8 cellular contexts compared by ENCODE assay signal in the genomic region with DNA sequence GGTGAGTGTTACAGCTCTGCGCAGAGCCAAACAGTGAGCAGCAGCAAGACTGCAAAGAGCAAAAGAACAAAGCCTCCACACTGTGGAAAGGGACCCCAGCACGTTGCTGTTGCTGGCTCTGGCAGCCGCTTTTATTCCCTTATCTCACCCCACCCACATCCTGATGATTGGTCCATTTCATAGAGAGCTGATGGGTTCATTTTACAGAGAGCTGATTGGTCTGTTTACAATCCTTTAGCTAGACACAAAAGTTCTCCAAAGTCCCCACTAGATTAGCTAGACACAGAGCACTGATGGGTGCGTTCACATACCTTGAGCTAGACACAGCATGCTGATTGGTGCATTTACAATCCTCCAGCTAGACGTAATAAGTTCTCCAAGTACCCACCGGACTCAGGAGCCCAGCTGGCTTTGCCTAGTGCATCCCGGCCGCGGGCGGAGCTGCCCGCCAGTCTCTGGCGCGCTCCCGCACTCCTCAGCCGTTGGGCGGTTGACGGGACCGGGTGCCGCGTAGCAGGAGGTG.
DNase-seq lines count a peak whose midpoint lies in the region; ATAC-seq and TF ChIP-seq lines count a peak whose summit lies in the region.
"Not testable (repeated sequence)": the region's sequence is repeated elsewhere in the genome, so short reads cannot be mapped to it uniquely, and the experiment has no call there.

No MANE protein-coding gene starts in this region.

- H3K27ac ChIP-seq in C4-2B (peak overlapping the region; percentile 92), mucosa of rectum (ENCODE audit: low read depth in 2 of 2, low read length in 2 of 2) (peak overlapping the region; percentile 58 to 70)

- ATAC-seq in activated naive CD8-positive, alpha-beta T cell treated with anti-CD3 and anti-CD28 coated beads, Interleukin-2, amount 10 ng/mL, durations not matched to agents 7 days and 5 days (ENCODE audit: low read depth), result peak; percentile 51

- H3K4me1 ChIP-seq in mucosa of rectum (ENCODE audit: control insufficient read depth in 2 of 2, insufficient read depth in 2 of 2, low read length in 2 of 2), result not testable (repeated sequence)

- H3K9me3 Mint-ChIP-seq in activated naive CD8-positive, alpha-beta T cell treated with anti-CD3 and anti-CD28 coated beads, Interleukin-2, amount 10 ng/mL, durations not matched to agents 7 days and 5 days, result not testable (repeated sequence)

- DNase-seq in HUDEP-2 (lab: John Stamatoyannopoulos, UW; ENCODE audit: unreplicated experiment in 76 of 76), result peak in 70 of 76 experiments; percentile 10 to 88 (median 60)
- DNase-seq in NCI-H510A treated with DMSO at 0.1 percent for 48 hours (lab: John Stamatoyannopoulos, UW), result peak; percentile 86
- DNase-seq in T-helper 22 cell (ENCODE audit: low read depth), result peak; percentile 23
- not testable (repeated sequence) for DNase-seq in activated naive CD8-positive, alpha-beta T cell treated with anti-CD3 and anti-CD28 coated beads, Interleukin-2, amount 10 ng/mL, durations not matched to agents 7 days and 5 days
- DNase-seq in fibroblast of the conjunctiva (ENCODE audit: low read depth), result peak; percentile 49
- peak; percentile 16 to 40 for DNase-seq in stimulated activated CD4-positive, alpha-beta T cell treated with anti-CD3 and anti-CD28 coated beads, Interleukin-4, amount 100 ng/mL, for 48 hours (ENCODE audit: low read depth in 2 of 2)

- H3K36me3 Mint-ChIP-seq in activated naive CD8-positive, alpha-beta T cell treated with anti-CD3 and anti-CD28 coated beads, Interleukin-2, amount 10 ng/mL, durations not matched to agents 7 days and 5 days, result not testable (repeated sequence)

- H3K4me3 Mint-ChIP-seq in activated naive CD8-positive, alpha-beta T cell treated with anti-CD3 and anti-CD28 coated beads, Interleukin-2, amount 10 ng/mL, durations not matched to agents 7 days and 5 days, result peak overlapping the region; percentile 78

- H3K4me3 ChIP-seq in mucosa of rectum (ENCODE audit: low read length in 2 of 2), result peak overlapping the region; percentile 55 to 74

- not testable (repeated sequence) for H3K9ac ChIP-seq in mucosa of rectum (ENCODE audit: low read depth in 1 of 2, low read length in 2 of 2)

- not testable (repeated sequence) for H3K36me3 ChIP-seq in mucosa of rectum (ENCODE audit: control insufficient read depth in 2 of 2, insufficient read depth in 2 of 2, low read length in 2 of 2)

- not testable (repeated sequence) for TF ChIP-seq CTCF in C4-2B (conservative IDR thresholded peaks at IDR 0.05)

- H3K27me3 ChIP-seq in mucosa of rectum (ENCODE audit: control insufficient read depth in 2 of 2, insufficient read depth in 2 of 2, low read length in 2 of 2), result not testable (repeated sequence)

- POLR2A ChIA-PET in activated naive CD8-positive, alpha-beta T cell treated with anti-CD3 and anti-CD28 coated beads, Interleukin-2, amount 10 ng/mL, durations not matched to agents 7 days and 5 days (lab: Charles Lee), result not testable (repeated sequence)

- H3K27me3 Mint-ChIP-seq in activated naive CD8-positive, alpha-beta T cell treated with anti-CD3 and anti-CD28 coated beads, Interleukin-2, amount 10 ng/mL, durations not matched to agents 7 days and 5 days, result not testable (repeated sequence)

- H3K27ac Mint-ChIP-seq in activated naive CD8-positive, alpha-beta T cell treated with anti-CD3 and anti-CD28 coated beads, Interleukin-2, amount 10 ng/mL, durations not matched to agents 7 days and 5 days, result peak overlapping the region; percentile 83

- H3K9me3 ChIP-seq in mucosa of rectum (ENCODE audit: control insufficient read depth in 2 of 2, low read length in 2 of 2), result not testable (repeated sequence)

- H3K4me1 Mint-ChIP-seq in activated naive CD8-positive, alpha-beta T cell treated with anti-CD3 and anti-CD28 coated beads, Interleukin-2, amount 10 ng/mL, durations not matched to agents 7 days and 5 days, result not testable (repeated sequence)
